ENCODE assay signal across 1 cellular context in genomic region chrX:78140206-78140605, GRCh38.
TF ChIP-seq lines count a peak whose summit lies in the region.

No MANE protein-coding gene starts in this region.

TF ChIP-seq in H1, 55 proteins besides CTCF, POLR2A, EP300 and RAD21:
- TF ChIP-seq ASH2L (IDR thresholded peaks at IDR 0.05; ENCODE audit: low read length) (no peak), ATF2 (IDR thresholded peaks at IDR 0.05; ENCODE audit: low read length) (no peak), NRF1 (IDR thresholded peaks at IDR 0.05; ENCODE audit: low read depth, low read length) (no peak), EGR1 (IDR thresholded peaks at IDR 0.05; ENCODE audit: borderline replicate concordance, low read depth, low read length) (no peak), HDAC2 (IDR thresholded peaks at IDR 0.05; ENCODE audit: borderline replicate concordance in 1 of 2, low read depth in 2 of 2, low read length in 2 of 2) (no peak), BRCA1 (IDR thresholded peaks at IDR 0.05; ENCODE audit: low read depth, low read length) (no peak), PHF8 (conservative IDR thresholded peaks at IDR 0.05; ENCODE audit: low read depth, low read length) (no peak), RFX5 (IDR thresholded peaks at IDR 0.05; ENCODE audit: borderline replicate concordance, low read depth, low read length) (no peak), POLR2AphosphoS5 (IDR thresholded peaks at IDR 0.05; ENCODE audit: low read depth, low read length) (no peak), SIRT6 (IDR thresholded peaks at IDR 0.05; ENCODE audit: low read length) (no peak), ZNF274 (IDR thresholded peaks at IDR 0.05; ENCODE audit: borderline replicate concordance, extremely low read depth, low read length) (no peak)
TF ChIP-seq in H1: peak in this region for 0.
